In the genomic region with DNA sequence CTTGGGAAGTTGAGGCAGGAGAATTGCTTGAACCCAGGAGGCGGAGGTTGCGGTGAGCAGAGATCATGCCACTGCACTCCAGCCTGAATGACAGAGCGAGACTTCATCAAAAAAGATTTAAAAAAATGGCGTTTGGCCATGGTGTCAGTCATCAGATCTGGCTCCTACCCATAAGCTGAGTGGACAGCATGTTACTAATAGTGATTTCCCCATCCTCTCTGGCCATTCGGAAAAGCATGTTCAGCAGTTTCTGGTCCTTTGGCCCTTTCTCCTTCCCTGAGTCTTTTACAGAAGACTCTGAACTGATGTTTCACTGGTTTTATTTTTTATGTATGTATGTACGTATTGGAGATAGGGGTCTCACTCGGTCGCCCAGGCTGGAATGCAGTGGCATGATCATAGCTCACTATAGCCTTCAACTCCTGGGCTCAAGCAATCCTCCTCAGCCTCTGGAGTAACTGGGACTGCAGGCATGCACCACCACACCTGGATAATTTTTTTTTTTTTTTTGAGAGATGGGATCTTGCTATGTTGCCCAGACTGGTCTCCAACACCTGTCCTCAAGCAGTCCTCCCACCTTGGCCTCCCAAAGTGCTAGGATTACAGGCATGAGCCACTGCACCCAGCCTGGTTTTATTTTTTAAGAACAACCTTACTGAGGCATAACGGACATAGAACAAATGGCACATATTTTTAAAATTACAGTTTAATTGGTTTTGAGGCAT, we compare ENCODE assay signal across 24 cellular contexts.
"Had no signal": no experiment of that assay in that cellular context is flagged by ENCODE, and none has a peak within 500 bp of the region (broad histone marks: within the 10 kb centered on the region; RNA-seq: fewer than 3 reads in every experiment).

No MANE protein-coding gene starts in this region.

- ATAC-seq: activated naive CD4-positive, alpha-beta T cell treated with anti-CD3 and anti-CD28 coated beads, Interleukin-2, amount 50 U/mL, for 72 hours; activated T-cell treated with anti-CD3 and anti-CD28 coated beads, Interleukin-2, amount 50 U/mL, for 4 hours; Panc1; Right ventricle myocardium inferior; T-cell had no signal

- H3K27ac ChIP-seq: SK-N-MC had no signal

- H3K4me3 ChIP-seq: SK-N-MC had no signal

- DNase-seq: activated CD4-positive, alpha-beta memory T cell treated with anti-CD3 and anti-CD28 coated beads for 36 hours; activated CD4-positive, alpha-beta T cell treated with anti-CD3 and anti-CD28 coated beads, Interleukin-2, amount 10 ng/mL, durations not matched to agents 7 days and 5 days; activated CD4-positive, CD25-positive, alpha-beta regulatory T cell; activated CD8-positive, alpha-beta memory T cell treated with anti-CD3 and anti-CD28 coated beads for 24 hours; activated effector memory CD4-positive, alpha-beta T cell treated with anti-CD3 and anti-CD28 coated beads, Interleukin-2, amount 50 U/mL, for 16 hours; activated naive CD4-positive, alpha-beta T cell treated with Interleukin-2 at 50 U/mL for 16 hours; activated T-cell treated with anti-CD3 and anti-CD28 coated beads, Interleukin-2, amount 50 U/mL, for 4 hours; anterior cingulate cortex; NCI-H1092; NCI-H1417; NCI-H1930; NCI-H2107; NCI-H2171 treated with DMSO at 0.1 percent for 48 hours; NCI-H226; NCI-H526 treated with DMSO at 0.1 percent for 48 hours; NCI-H82; RPMI8226; T-cell; T-helper 2 cell; T1000 had no signal
